8 cellular contexts compared by ENCODE assay signal in genomic region chr4:98663226-98664006, GRCh38. TPM values are rescaled to one million over a fixed set of nuclear protein-coding genes. Genes with fewer than 3 reads are reported as not detected.
DNase-seq lines count a peak whose midpoint lies in the region; ATAC-seq and TF ChIP-seq lines count a peak whose summit lies in the region.

No MANE protein-coding gene starts in this region.

- ATAC-seq in GM19463 (IDR thresholded peaks at IDR 0.05; ENCODE audit: unreplicated experiment) (peak; percentile 57), HG03520 (IDR thresholded peaks at IDR 0.05; ENCODE audit: unreplicated experiment) (peak; percentile 75)
- ATAC-seq in activated CD8-positive, alpha-beta T cell treated with anti-CD3 and anti-CD28 coated beads, Interleukin-2, amount 10 ng/mL, durations not matched to agents 7 days and 5 days: peak; percentile 67

- H3K27ac Mint-ChIP-seq in activated CD8-positive, alpha-beta T cell treated with anti-CD3 and anti-CD28 coated beads, Interleukin-2, amount 10 ng/mL, durations not matched to agents 7 days and 5 days: peak overlapping the region; percentile 100

- TF ChIP-seq EP300 in ovary (IDR thresholded peaks at IDR 0.05): no peak

- no peak for TF ChIP-seq POLR2A in ovary (IDR thresholded peaks at IDR 0.05)

- H3K9me3 ChIP-seq in mesodermal cell (ENCODE audit: control insufficient read depth, low read length): peaks cover 20% of the 10 kb centered on the region
- H3K9me3 ChIP-seq in ovary: no peaks in the 10 kb centered on the region

- H3K36me3 ChIP-seq in mesodermal cell (ENCODE audit: control insufficient read depth, insufficient read depth, low read length) (no peaks in the 10 kb centered on the region), ovary (no peaks in the 10 kb centered on the region)

- no peak overlapping the region for H3K4me3 ChIP-seq in mesodermal cell (ENCODE audit: extremely low read depth, insufficient read depth, low read length, poor library complexity, severe bottlenecking)
- H3K4me3 ChIP-seq in ovary: no peak overlapping the region

- TF ChIP-seq CTCF in C4-2B (conservative IDR thresholded peaks at IDR 0.05) (no peak), ovary (IDR thresholded peaks at IDR 0.05) (no peak)

- POLR2A ChIA-PET in activated CD8-positive, alpha-beta T cell treated with anti-CD3 and anti-CD28 coated beads, Interleukin-2, amount 10 ng/mL, durations not matched to agents 7 days and 5 days (lab: Charles Lee): interaction anchor here (0.8 to 2.1 kb wide), 2 partner anchors 132 to 265 kb away, joined by 3 to 15 read pairs; partner anchors contain the start of gene EIF4E

- peak overlapping the region; percentile 75 for H3K4me3 Mint-ChIP-seq in activated CD8-positive, alpha-beta T cell treated with anti-CD3 and anti-CD28 coated beads, Interleukin-2, amount 10 ng/mL, durations not matched to agents 7 days and 5 days

- H3K27me3 Mint-ChIP-seq in activated CD8-positive, alpha-beta T cell treated with anti-CD3 and anti-CD28 coated beads, Interleukin-2, amount 10 ng/mL, durations not matched to agents 7 days and 5 days (ENCODE audit: low read depth): no peaks in the 10 kb centered on the region

- intact Hi-C loops in ovary (cut with DNase I): no loop called here

- peaks cover 7% of the 10 kb centered on the region for H3K9me3 Mint-ChIP-seq in activated CD8-positive, alpha-beta T cell treated with anti-CD3 and anti-CD28 coated beads, Interleukin-2, amount 10 ng/mL, durations not matched to agents 7 days and 5 days (ENCODE audit: insufficient read depth)

- 70 to 79% methylated on average over 5 to 8 of the region's 10 CpGs for WGBS in mesodermal cell (ENCODE audit: insufficient coverage in 2 of 2), 2 experiments
- 81 to 82% (median 82%) methylated on average over 10 of the region's 10 CpGs for WGBS in ovary, 3 donors

- CTCF ChIA-PET in activated CD8-positive, alpha-beta T cell treated with anti-CD3 and anti-CD28 coated beads, Interleukin-2, amount 10 ng/mL, durations not matched to agents 7 days and 5 days (lab: Charles Lee): interaction anchor here (1.3 kb wide), 1 partner anchor 401 kb away, joined by 3 read pairs; no protein-coding TSS in a partner anchor

- DNase-seq in activated CD8-positive, alpha-beta T cell treated with anti-CD3 and anti-CD28 coated beads, Interleukin-2, amount 10 ng/mL, durations not matched to agents 7 days and 5 days: peak; percentile 66
- DNase-seq in NCI-H1417 treated with DMSO at 0.1 percent for 48 hours (lab: John Stamatoyannopoulos, UW): no peak
- no peak for DNase-seq in NCI-H146 treated with DMSO at 0.1 percent for 48 hours (lab: John Stamatoyannopoulos, UW; ENCODE audit: unreplicated experiment)
- DNase-seq in ovary: no peak

- peaks cover 9% of the 10 kb centered on the region for H3K36me3 Mint-ChIP-seq in activated CD8-positive, alpha-beta T cell treated with anti-CD3 and anti-CD28 coated beads, Interleukin-2, amount 10 ng/mL, durations not matched to agents 7 days and 5 days (ENCODE audit: low read depth)

- H3K4me1 ChIP-seq in mesodermal cell (ENCODE audit: control insufficient read depth, insufficient read depth, low read length, poor library complexity, severe bottlenecking): peaks cover 26% of the 10 kb centered on the region
- H3K4me1 ChIP-seq in ovary (ENCODE audit: insufficient read depth): peaks cover 2% of the 10 kb centered on the region

- H3K27ac ChIP-seq in C4-2B (peak overlapping the region; percentile 17; the same call in 1 of the 2 replicates), mesodermal cell (ENCODE audit: low read depth, low read length, severe bottlenecking) (peak overlapping the region; percentile 10), ovary (no peak overlapping the region)

- no peaks in the 10 kb centered on the region for H3K27me3 ChIP-seq in ovary

- H3K4me1 Mint-ChIP-seq in activated CD8-positive, alpha-beta T cell treated with anti-CD3 and anti-CD28 coated beads, Interleukin-2, amount 10 ng/mL, durations not matched to agents 7 days and 5 days (ENCODE audit: low read depth): peaks cover 52% of the 10 kb centered on the region

RNA-seq across cellular contexts. Expression of gene TSPAN5, which starts 5.0 kb away (rescaled TPM):
- total RNA-seq in activated CD8-positive, alpha-beta T cell treated with anti-CD3 and anti-CD28 coated beads, Interleukin-2, amount 10 ng/mL, durations not matched to agents 7 days and 5 days: 10 to 100 TPM; 18.6 to 21.5 TPM
- polyA plus RNA-seq in mesodermal cell (2013, experiment 1 of 2): 66.2 TPM
- polyA plus RNA-seq in mesodermal cell (2013, experiment 2 of 2): 69.8 TPM
- 10 to 100 TPM; 34.0 to 69.5 (median 48.2) TPM for total RNA-seq in ovary
- polyA plus RNA-seq in ovary: 10 to 100 TPM; 38.3 to 67.2 TPM

Comparison
In these comparisons a context has a peak if more than half of its experiments do, and no peak if none do; other contexts are left out.
1. H3K27ac ChIP-seq: peak in C4-2B (single experiment) and mesodermal cell (single experiment); none in ovary (0 of 2).
2. Peak in every context shown above with its lines, with median percentiles within 50 percentile points of each other: ATAC-seq.